In the genomic region with DNA sequence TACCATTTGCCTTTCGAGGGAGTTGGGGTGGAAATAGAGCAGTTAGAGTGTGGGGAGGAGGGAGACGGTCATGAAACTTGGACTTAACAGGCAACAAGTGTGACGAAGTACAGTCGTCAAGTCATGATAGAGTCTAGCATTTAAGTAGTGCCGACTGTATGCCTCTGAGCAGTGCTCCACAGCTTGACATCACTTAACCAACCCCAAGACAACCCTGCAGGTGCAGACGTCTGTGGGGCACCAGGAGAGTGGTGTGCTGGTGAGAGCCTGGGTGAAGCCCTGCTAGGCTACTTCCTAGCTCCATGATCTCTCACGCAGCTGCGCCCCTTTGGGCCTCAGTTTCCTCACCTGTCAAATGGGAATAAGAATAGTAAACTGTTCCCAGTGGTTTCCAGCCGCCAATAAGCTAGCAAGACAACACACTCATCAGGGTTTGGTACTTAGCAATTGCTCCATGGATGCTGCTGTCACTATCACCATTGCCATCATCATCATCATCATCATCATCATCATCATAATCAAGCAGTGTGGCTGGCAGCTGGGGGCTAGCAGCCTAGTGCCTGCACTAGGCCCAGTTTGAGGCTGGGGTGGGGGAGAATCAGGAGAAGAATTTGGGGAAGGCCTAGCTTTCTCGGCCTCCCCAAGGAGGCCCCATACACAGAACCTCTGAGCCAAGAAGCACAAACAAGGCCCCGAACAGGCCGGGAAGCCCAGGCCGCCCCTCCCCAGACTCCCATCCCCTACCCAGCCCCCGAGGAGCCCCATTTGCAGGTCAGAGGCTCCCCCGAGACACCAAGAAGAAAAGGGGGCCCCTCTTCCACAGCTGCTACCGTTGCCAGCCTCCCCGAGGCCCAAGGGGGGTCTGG, we compare ENCODE assay signal across 1 cellular context.
TF ChIP-seq lines count a peak whose summit lies in the region.

No MANE protein-coding gene starts in this region.

TF ChIP-seq in HEK293, 187 proteins besides CTCF, POLR2A, EP300 and RAD21 (continued from another document):
- TF ChIP-seq ZNF677 (tag by site-specific recombination; IDR thresholded peaks at IDR 0.05): no peak
- TF ChIP-seq, protein P1, sequence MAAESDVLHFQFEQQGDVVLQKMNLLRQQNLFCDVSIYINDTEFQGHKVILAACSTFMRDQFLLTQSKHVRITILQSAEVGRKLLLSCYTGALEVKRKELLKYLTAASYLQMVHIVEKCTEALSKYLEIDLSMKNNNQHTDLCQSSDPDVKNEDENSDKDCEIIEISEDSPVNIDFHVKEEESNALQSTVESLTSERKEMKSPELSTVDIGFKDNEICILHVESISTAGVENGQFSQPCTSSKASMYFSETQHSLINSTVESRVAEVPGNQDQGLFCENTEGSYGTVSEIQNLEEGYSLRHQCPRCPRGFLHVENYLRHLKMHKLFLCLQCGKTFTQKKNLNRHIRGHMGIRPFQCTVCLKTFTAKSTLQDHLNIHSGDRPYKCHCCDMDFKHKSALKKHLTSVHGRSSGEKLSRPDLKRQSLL (tag by site-specific recombination; IDR thresholded peaks at IDR 0.05): no peak
